ENCODE assay signal across 15 cellular contexts in the genomic region with DNA sequence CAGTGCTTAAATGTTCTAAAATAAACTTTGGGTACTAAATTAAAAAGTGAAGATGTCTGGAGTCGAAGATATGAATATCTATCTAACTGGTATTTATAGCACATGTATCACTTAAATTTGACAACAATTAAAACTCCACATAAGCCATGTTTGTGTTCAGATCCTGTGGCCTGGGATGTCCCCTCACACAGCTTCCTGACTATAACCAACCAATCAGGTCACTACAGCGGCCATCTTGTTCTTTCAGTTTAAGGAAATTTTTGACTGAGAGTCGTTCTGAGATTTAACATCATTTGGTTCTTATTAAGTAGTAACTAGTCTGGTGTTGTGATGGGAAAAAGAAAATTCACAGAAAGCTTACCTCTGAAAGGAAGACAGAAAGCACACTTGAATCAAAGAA.
"Had no signal": no experiment of that assay in that cellular context is flagged by ENCODE, and none has a peak within 500 bp of the region (broad histone marks: within the 10 kb centered on the region; RNA-seq: fewer than 3 reads in every experiment).

No MANE protein-coding gene starts in this region.

- H3K27ac ChIP-seq: adrenal gland, esophagus squamous epithelium, gastrocnemius medialis, hepatocyte, neural progenitor cell, parathyroid adenoma, stomach, thoracic aorta had no signal

- H3K36me3 ChIP-seq: adrenal gland, esophagus squamous epithelium, gastrocnemius medialis, neural progenitor cell, stomach, thoracic aorta had no signal

- H3K4me1 ChIP-seq: adrenal gland, esophagus squamous epithelium, gastrocnemius medialis, parathyroid adenoma, stomach had no signal

- H3K9me3 ChIP-seq: adrenal gland, esophagus squamous epithelium, gastrocnemius medialis, thoracic aorta had no signal

- H3K4me3 Mint-ChIP-seq: activated naive CD4-positive, alpha-beta T cell treated with anti-CD3 and anti-CD28 coated beads, Interleukin-2, amount 10 ng/mL, durations not matched to agents 7 days and 5 days; brain; neural progenitor cell had no signal

- ATAC-seq: activated CD4-positive, CD25-positive, alpha-beta regulatory T cell treated with anti-CD3 and anti-CD28 coated beads, Interleukin-2, amount 50 U/mL, for 24 hours; gastrocnemius medialis had no signal

- H2AFZ ChIP-seq: hepatocyte, neural progenitor cell, parathyroid adenoma had no signal

- H3K9me3 Mint-ChIP-seq: activated naive CD4-positive, alpha-beta T cell treated with anti-CD3 and anti-CD28 coated beads, Interleukin-2, amount 10 ng/mL, durations not matched to agents 7 days and 5 days; activated T-helper 2 cell treated with anti-CD3 and anti-CD28 coated beads, Interferon-gamma antibody, Interleukin-2, Interleukin-4, amounts not matched to agents 10 μg/mL and 5 μg/mL and 100 μg/mL, durations not matched to agents 14 hours and 24 hours and 36 hours had no signal

- H3K27me3 ChIP-seq: adrenal gland, esophagus squamous epithelium, gastrocnemius medialis, hepatocyte, neural progenitor cell, stomach had no signal

- DNase-seq: activated naive CD4-positive, alpha-beta T cell treated with anti-CD3 and anti-CD28 coated beads, Interleukin-2, amount 10 ng/mL, durations not matched to agents 7 days and 5 days; adrenal gland; esophagus squamous epithelium; gastrocnemius medialis; stimulated activated CD4-positive, alpha-beta T cell treated with anti-CD3 and anti-CD28 coated beads, Interleukin-4, amount 100 ng/mL, for 4 hours; stomach had no signal

- H3K27me3 Mint-ChIP-seq: activated naive CD4-positive, alpha-beta T cell treated with anti-CD3 and anti-CD28 coated beads, Interleukin-2, amount 10 ng/mL, durations not matched to agents 7 days and 5 days; brain had no signal

- FAIRE-seq: colon had no signal

- H3K9ac ChIP-seq: neural progenitor cell, parathyroid adenoma had no signal

- H3K4me2 ChIP-seq: hepatocyte, neural progenitor cell had no signal

- H3K4me1 Mint-ChIP-seq: activated naive CD4-positive, alpha-beta T cell treated with anti-CD3 and anti-CD28 coated beads, Interleukin-2, amount 10 ng/mL, durations not matched to agents 7 days and 5 days had no signal

- H3K27ac Mint-ChIP-seq: activated naive CD4-positive, alpha-beta T cell treated with anti-CD3 and anti-CD28 coated beads, Interleukin-2, amount 10 ng/mL, durations not matched to agents 7 days and 5 days; activated T-helper 2 cell treated with anti-CD3 and anti-CD28 coated beads, Interferon-gamma antibody, Interleukin-2, Interleukin-4, amounts not matched to agents 10 μg/mL and 5 μg/mL and 100 μg/mL, durations not matched to agents 14 hours and 24 hours and 36 hours; neural progenitor cell had no signal

- H3K4me3 ChIP-seq: adrenal gland, esophagus squamous epithelium, gastrocnemius medialis, hepatocyte, neural progenitor cell, skin epidermis, stomach, thoracic aorta had no signal

- H3K79me2 ChIP-seq: hepatocyte, parathyroid adenoma had no signal

- H3K36me3 Mint-ChIP-seq: activated naive CD4-positive, alpha-beta T cell treated with anti-CD3 and anti-CD28 coated beads, Interleukin-2, amount 10 ng/mL, durations not matched to agents 7 days and 5 days had no signal
